9 cellular contexts compared by ENCODE assay signal in the genomic region with DNA sequence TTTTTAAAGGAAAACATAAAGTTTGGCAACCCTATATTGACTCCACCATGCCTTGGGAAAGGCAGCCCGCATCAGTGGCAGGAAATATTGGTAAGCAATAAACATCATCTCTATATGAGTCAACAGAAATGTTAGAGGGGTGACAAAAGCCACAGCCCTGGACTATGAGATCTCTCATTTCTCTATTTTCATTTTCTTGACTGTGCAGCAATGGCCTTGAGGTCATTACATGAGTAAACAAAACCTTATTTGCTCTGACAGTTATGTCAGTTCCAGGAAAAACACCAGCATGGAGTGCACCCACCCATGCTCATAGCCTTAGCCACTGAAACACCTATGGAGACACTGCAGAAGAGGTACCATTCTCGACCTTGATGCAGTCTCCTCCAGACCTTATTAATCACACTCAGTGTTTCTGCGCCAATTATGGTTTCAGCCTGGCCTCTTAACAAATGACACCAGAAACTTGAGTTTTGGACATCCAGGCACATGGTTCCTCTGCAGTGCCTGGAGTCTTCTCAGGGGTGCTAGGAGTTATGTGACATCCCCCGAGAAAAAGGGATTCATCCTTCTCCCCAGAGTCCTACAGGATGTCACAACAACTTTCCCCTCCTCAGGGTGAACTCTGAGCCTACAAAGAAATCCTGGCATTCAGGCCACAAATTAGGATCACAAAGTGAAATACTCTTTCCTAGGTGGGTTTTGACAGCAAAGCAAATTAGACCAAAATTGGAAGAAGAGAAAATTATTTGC. TPM values are rescaled to one million over a fixed set of nuclear protein-coding genes. Genes with fewer than 3 reads are reported as not detected.
DNase-seq lines count a peak whose midpoint lies in the region; ATAC-seq lines count a peak whose summit lies in the region.
"Had no signal": no experiment of that assay in that cellular context is flagged by ENCODE, and none has a peak within 500 bp of the region (broad histone marks: within the 10 kb centered on the region; RNA-seq: fewer than 3 reads in every experiment).

No MANE protein-coding gene starts in this region.

- peak; percentile 41 for DNase-seq in activated CD4-positive, alpha-beta memory T cell treated with anti-CD3 and anti-CD28 coated beads, Interleukin-2, amount 10 ng/mL, durations not matched to agents 7 days and 5 days
- no peak for DNase-seq in activated CD4-positive, alpha-beta memory T cell treated with anti-CD3 and anti-CD28 coated beads for 36 hours
- DNase-seq in MV-4-11 (lab: John Stamatoyannopoulos, UW) (peak; percentile 70), NCI-H526 (lab: John Stamatoyannopoulos, UW) (no peak), NCI-H187 treated with DMSO at 0.1 percent for 48 hours (lab: John Stamatoyannopoulos, UW) (no peak), HuH-7.5 (ENCODE audit: low spot score) (no peak)
- DNase-seq: dorsolateral prefrontal cortex had no signal

- ATAC-seq in HG02763 (IDR thresholded peaks at IDR 0.05; ENCODE audit: unreplicated experiment) = peak; percentile 97
- peak; percentile 76 for ATAC-seq in stimulated activated memory B cell treated with anti-CD40 and anti-IgM and Interleukin-4, amounts not matched to agents 10 μg/mL and 1 μg/mL and 100 μg/mL, for 72 hours

- H3K27me3 Mint-ChIP-seq in activated CD4-positive, alpha-beta memory T cell treated with anti-CD3 and anti-CD28 coated beads, Interleukin-2, amount 10 ng/mL, durations not matched to agents 7 days and 5 days = peaks cover 9% of the 10 kb centered on the region
- no peaks in the 10 kb centered on the region for H3K27me3 Mint-ChIP-seq in activated CD4-positive, alpha-beta memory T cell treated with anti-CD3 and anti-CD28 coated beads for 36 hours
- H3K27me3 Mint-ChIP-seq in stimulated activated memory B cell treated with anti-CD40 and anti-IgM and Interleukin-4, amounts not matched to agents 10 μg/mL and 1 μg/mL and 100 μg/mL, for 72 hours = peaks cover 8% of the 10 kb centered on the region

- peaks cover 2% of the 10 kb centered on the region for H3K36me3 Mint-ChIP-seq in activated CD4-positive, alpha-beta memory T cell treated with anti-CD3 and anti-CD28 coated beads, Interleukin-2, amount 10 ng/mL, durations not matched to agents 7 days and 5 days (ENCODE audit: low read depth)
- no peaks in the 10 kb centered on the region for H3K36me3 Mint-ChIP-seq in activated CD4-positive, alpha-beta memory T cell treated with anti-CD3 and anti-CD28 coated beads for 36 hours
- H3K36me3 Mint-ChIP-seq in stimulated activated memory B cell treated with anti-CD40 and anti-IgM and Interleukin-4, amounts not matched to agents 10 μg/mL and 1 μg/mL and 100 μg/mL, for 72 hours = no peaks in the 10 kb centered on the region

- peak overlapping the region; percentile 74 for H3K27ac Mint-ChIP-seq in activated CD4-positive, alpha-beta memory T cell treated with anti-CD3 and anti-CD28 coated beads, Interleukin-2, amount 10 ng/mL, durations not matched to agents 7 days and 5 days
- H3K27ac Mint-ChIP-seq in activated CD4-positive, alpha-beta memory T cell treated with anti-CD3 and anti-CD28 coated beads for 36 hours = no peak overlapping the region
- H3K27ac Mint-ChIP-seq in stimulated activated memory B cell treated with anti-CD40 and anti-IgM and Interleukin-4, amounts not matched to agents 10 μg/mL and 1 μg/mL and 100 μg/mL, for 72 hours = no peak overlapping the region

- peaks cover 2% of the 10 kb centered on the region for H3K9me3 Mint-ChIP-seq in activated CD4-positive, alpha-beta memory T cell treated with anti-CD3 and anti-CD28 coated beads, Interleukin-2, amount 10 ng/mL, durations not matched to agents 7 days and 5 days
- H3K9me3 Mint-ChIP-seq in activated CD4-positive, alpha-beta memory T cell treated with anti-CD3 and anti-CD28 coated beads for 36 hours = no peaks in the 10 kb centered on the region
- peaks cover 3% of the 10 kb centered on the region for H3K9me3 Mint-ChIP-seq in stimulated activated memory B cell treated with anti-CD40 and anti-IgM and Interleukin-4, amounts not matched to agents 10 μg/mL and 1 μg/mL and 100 μg/mL, for 72 hours

- intact Hi-C loops in activated CD4-positive, alpha-beta memory T cell treated with anti-CD3 and anti-CD28 coated beads for 36 hours (cut with micrococcal nuclease) = no loop called here

- CTCF ChIA-PET in activated CD4-positive, alpha-beta memory T cell treated with anti-CD3 and anti-CD28 coated beads, Interleukin-2, amount 10 ng/mL, durations not matched to agents 7 days and 5 days (lab: Charles Lee) = no interaction called here
- CTCF ChIA-PET in activated CD4-positive, alpha-beta memory T cell treated with anti-CD3 and anti-CD28 coated beads for 36 hours (lab: Charles Lee) = no interaction called here

- peaks cover 20% of the 10 kb centered on the region for H3K4me1 Mint-ChIP-seq in activated CD4-positive, alpha-beta memory T cell treated with anti-CD3 and anti-CD28 coated beads, Interleukin-2, amount 10 ng/mL, durations not matched to agents 7 days and 5 days
- no peaks in the 10 kb centered on the region for H3K4me1 Mint-ChIP-seq in activated CD4-positive, alpha-beta memory T cell treated with anti-CD3 and anti-CD28 coated beads for 36 hours (ENCODE audit: low read depth)
- no peaks in the 10 kb centered on the region for H3K4me1 Mint-ChIP-seq in stimulated activated memory B cell treated with anti-CD40 and anti-IgM and Interleukin-4, amounts not matched to agents 10 μg/mL and 1 μg/mL and 100 μg/mL, for 72 hours

- POLR2A ChIA-PET in activated CD4-positive, alpha-beta memory T cell treated with anti-CD3 and anti-CD28 coated beads, Interleukin-2, amount 10 ng/mL, durations not matched to agents 7 days and 5 days (lab: Charles Lee) = no interaction called here
- POLR2A ChIA-PET in activated CD4-positive, alpha-beta memory T cell treated with anti-CD3 and anti-CD28 coated beads for 36 hours (lab: Charles Lee) = no interaction called here

- no peak overlapping the region for H3K4me3 Mint-ChIP-seq in activated CD4-positive, alpha-beta memory T cell treated with anti-CD3 and anti-CD28 coated beads, Interleukin-2, amount 10 ng/mL, durations not matched to agents 7 days and 5 days
- H3K4me3 Mint-ChIP-seq in activated CD4-positive, alpha-beta memory T cell treated with anti-CD3 and anti-CD28 coated beads for 36 hours = no peak overlapping the region
- H3K4me3 Mint-ChIP-seq in stimulated activated memory B cell treated with anti-CD40 and anti-IgM and Interleukin-4, amounts not matched to agents 10 μg/mL and 1 μg/mL and 100 μg/mL, for 72 hours = no peak overlapping the region

RNA-seq across cellular contexts. Expression of gene HPGD, which starts 16.0 kb away (rescaled TPM):
- total RNA-seq in activated CD4-positive, alpha-beta memory T cell treated with anti-CD3 and anti-CD28 coated beads, Interleukin-2, amount 10 ng/mL, durations not matched to agents 7 days and 5 days = 10 to 100 TPM; 34.1 to 36.4 TPM
- 1 to 10 TPM; 3.0 to 3.4 TPM for total RNA-seq in activated CD4-positive, alpha-beta memory T cell treated with anti-CD3 and anti-CD28 coated beads for 36 hours

Comparison
In these comparisons a context has a peak if more than half of its experiments do, and no peak if none do; other contexts are left out.
1. DNase-seq: peak in activated CD4-positive, alpha-beta memory T cell treated with anti-CD3 and anti-CD28 coated beads, Interleukin-2, amount 10 ng/mL, durations not matched to agents 7 days and 5 days (single experiment) and MV-4-11 (single experiment); none in activated CD4-positive, alpha-beta memory T cell treated with anti-CD3 and anti-CD28 coated beads for 36 hours (single experiment), NCI-H526 (0 of 2), NCI-H187 treated with DMSO at 0.1 percent for 48 hours (single experiment) and HuH-7.5 (single experiment).
2. RNA of gene HPGD, which starts 16.0 kb away (total RNA-seq): 34.1 to 36.4 TPM in activated CD4-positive, alpha-beta memory T cell treated with anti-CD3 and anti-CD28 coated beads, Interleukin-2, amount 10 ng/mL, durations not matched to agents 7 days and 5 days; 3.0 to 3.4 TPM in activated CD4-positive, alpha-beta memory T cell treated with anti-CD3 and anti-CD28 coated beads for 36 hours; every median in the first group is over 4 times any median in the second.